In the genomic region with DNA sequence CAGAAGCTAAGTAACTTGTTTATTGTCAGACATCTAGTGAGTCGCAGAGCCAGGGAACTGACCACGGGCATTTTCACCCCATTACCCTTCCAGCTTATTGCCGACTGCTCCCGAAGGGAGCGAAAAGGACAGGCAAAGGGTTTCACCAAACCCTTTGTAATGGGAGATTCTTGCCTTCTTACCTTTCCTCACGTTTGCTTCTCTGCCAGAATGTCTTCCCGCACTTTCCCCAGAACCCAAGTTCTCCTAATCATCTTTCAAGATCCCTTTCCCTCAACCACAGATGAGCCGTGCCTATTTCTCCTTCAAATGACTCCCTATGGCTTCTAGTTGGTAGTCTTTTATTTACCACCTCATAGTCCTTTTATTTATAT, we compare ENCODE assay signal across 8 cellular contexts. TPM values are rescaled to one million over a fixed set of nuclear protein-coding genes. Genes with fewer than 3 reads are reported as not detected.
DNase-seq lines count a peak whose midpoint lies in the region; TF ChIP-seq lines count a peak whose summit lies in the region.

No MANE protein-coding gene starts in this region.

- H3K9me3 Mint-ChIP-seq in osteocyte (ENCODE audit: unreplicated experiment), result no peaks in the 10 kb centered on the region

- peak overlapping the region; percentile 98 for H3K27ac Mint-ChIP-seq in osteocyte (ENCODE audit: unreplicated experiment)

- in situ Hi-C loops in GM13976 (cut with MboI; ENCODE audit: low sequenced_read_pairs, unreplicated experiment), result no loop called here

- peaks cover 45% of the 10 kb centered on the region for H3K4me1 Mint-ChIP-seq in osteocyte (ENCODE audit: unreplicated experiment)

- H3K4me3 ChIP-seq in epithelial cell of proximal tubule (ENCODE audit: low read depth, low read length), result peak overlapping the region; percentile 97

- peaks cover 14% of the 10 kb centered on the region for H3K36me3 Mint-ChIP-seq in osteocyte (ENCODE audit: unreplicated experiment)

- no peaks in the 10 kb centered on the region for H3K27me3 Mint-ChIP-seq in osteocyte (ENCODE audit: unreplicated experiment)

- peak overlapping the region; percentile 93 for H3K4me3 Mint-ChIP-seq in osteocyte (ENCODE audit: unreplicated experiment)

- DNase-seq in GM13976 (ENCODE audit: low spot score), result peak; percentile 16
- DNase-seq in RPMI7951 (ENCODE audit: low read depth), result peak; percentile 2
- no peak for DNase-seq in epithelial cell of proximal tubule (ENCODE audit: low read depth)
- no peak for DNase-seq in osteocyte (ENCODE audit: extremely low spot score, unreplicated experiment)
- DNase-seq in ecto neural progenitor cell (ENCODE audit: low spot score), result no peak
- DNase-seq in NCI-H510A (lab: John Stamatoyannopoulos, UW), result no peak
- DNase-seq in GM10266 (ENCODE audit: extremely low spot score), result no peak
- no peak for DNase-seq in activated CD4-positive, alpha-beta T cell treated with anti-CD3 and anti-CD28 coated beads, Interleukin-2, amount 50 U/mL, for 4 hours

- TF ChIP-seq CTCF in GM13976 (IDR thresholded peaks at IDR 0.05; ENCODE audit: borderline replicate concordance, control extremely low read depth, extremely low read depth, insufficient read depth, missing control alignments) (no peak), epithelial cell of proximal tubule (conservative IDR thresholded peaks at IDR 0.05; ENCODE audit: low read depth, low read length) (no peak), osteocyte (IDR thresholded peaks at IDR 0.05) (no peak), GM10266 (IDR thresholded peaks at IDR 0.05; ENCODE audit: control insufficient read depth, insufficient read depth, low read depth, missing control alignments) (no peak)

RNA-seq across cellular contexts. Expression of a gene that starts 0.5 kb away (rescaled TPM):
- total RNA-seq in RPMI7951 (2014; rRNA removed; shearing (Covaris generic)), result 61.7 and 104 TPM in 2 replicates
- total RNA-seq in epithelial cell of proximal tubule (66.5 and 92.2 TPM in 2 replicates), osteocyte (116 and 124 TPM in 2 replicates)

RNA-seq across cellular contexts. Expression of a gene that starts 30.8 kb away (rescaled TPM):
- 93.5 and 112 TPM in 2 replicates for total RNA-seq in RPMI7951 (2014; rRNA removed; shearing (Covaris generic))
- 106 and 159 TPM in 2 replicates for total RNA-seq in epithelial cell of proximal tubule
- total RNA-seq in osteocyte, result 62.9 and 65.3 TPM in 2 replicates

RNA-seq across cellular contexts. Expression of a gene that starts 31.5 kb away (rescaled TPM):
- total RNA-seq in RPMI7951 (2014; rRNA removed; shearing (Covaris generic)), result 24.3 and 26.2 TPM in 2 replicates
- total RNA-seq in epithelial cell of proximal tubule (19.4 and 29.9 TPM in 2 replicates), osteocyte (12.6 and 14.0 TPM in 2 replicates)

RNA-seq across cellular contexts. Expression of a gene that starts 38.7 kb away (rescaled TPM):
- 0.48 and 1.5 TPM in 2 replicates for total RNA-seq in RPMI7951 (2014; rRNA removed; shearing (Covaris generic))
- total RNA-seq in epithelial cell of proximal tubule (0.17 and 1.5 TPM in 2 replicates), osteocyte (1.3 and 1.4 TPM in 2 replicates)

Comparison
In these comparisons a context has a peak if more than half of its experiments do, and no peak if none do; other contexts are left out.
1. DNase-seq: peak in GM13976 (single experiment) and RPMI7951 (single experiment); none in epithelial cell of proximal tubule (single experiment), osteocyte (single experiment), ecto neural progenitor cell (single experiment), NCI-H510A (single experiment), GM10266 (single experiment) and activated CD4-positive, alpha-beta T cell treated with anti-CD3 and anti-CD28 coated beads, Interleukin-2, amount 50 U/mL, for 4 hours (0 of 2).